In genomic region chr16:2585651-2586081, GRCh38 we compare ENCODE assay signal across 1 cellular context.
A peak's percentile ranks its signal among the peaks of the same experiment; 100 is the strongest.
TF ChIP-seq lines count a peak whose summit lies in the region.

No MANE protein-coding gene starts in this region.

TF ChIP-seq in K562, 482 proteins besides CTCF, POLR2A, EP300 and RAD21:
- TF ChIP-seq POLR2AphosphoS2 (IDR thresholded peaks at IDR 0.05; ENCODE audit: low read length) (no peak), POLR2G (IDR thresholded peaks at IDR 0.05; ENCODE audit: low read depth, low read length) (0 out of 2 replicates have a peak, but pooled peaks have one; percentile 7)
